9 cellular contexts compared by ENCODE assay signal in the genomic region with DNA sequence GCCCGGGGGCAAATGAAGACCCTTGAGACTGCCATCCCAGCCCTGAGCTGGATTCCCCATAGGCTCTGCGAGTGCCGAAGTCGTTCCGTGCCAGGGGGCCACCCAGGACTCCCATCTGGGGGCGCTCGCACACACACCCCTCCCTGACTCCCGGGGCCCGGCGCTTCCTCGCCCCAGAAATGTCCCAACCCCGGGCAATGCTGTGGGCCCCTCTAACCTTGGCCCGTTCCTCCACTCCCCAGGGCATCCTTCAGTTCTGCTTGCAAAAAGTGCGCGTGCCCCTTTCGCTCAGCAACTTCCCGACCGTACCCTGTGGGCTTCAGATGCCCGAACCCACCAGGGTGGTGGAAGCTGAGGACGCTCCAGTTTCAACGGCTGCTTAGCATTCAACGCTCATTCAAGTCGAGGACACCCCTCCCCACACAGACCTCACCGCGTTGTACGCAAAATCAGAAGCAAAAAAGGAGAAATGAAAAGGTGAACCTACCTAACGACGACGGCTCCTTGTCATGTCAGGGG. TPM values are rescaled to one million over a fixed set of nuclear protein-coding genes. Genes with fewer than 3 reads are reported as not detected.
DNase-seq lines count a peak whose midpoint lies in the region; ATAC-seq and TF ChIP-seq lines count a peak whose summit lies in the region.
"Had no signal": no experiment of that assay in that cellular context is flagged by ENCODE, and none has a peak within 500 bp of the region (broad histone marks: within the 10 kb centered on the region; RNA-seq: fewer than 3 reads in every experiment).

No MANE protein-coding gene starts in this region.

- H3K4me3 Mint-ChIP-seq in activated T-cell treated with anti-CD3 and anti-CD28 coated beads, Interleukin-2, amount 50 U/mL, for 72 hours, result peak overlapping the region; percentile 83 to 98

- no peaks in the 10 kb centered on the region for H3K27me3 Mint-ChIP-seq in activated T-cell treated with anti-CD3 and anti-CD28 coated beads, Interleukin-2, amount 50 U/mL, for 72 hours (ENCODE audit: low read depth)

- H3K9me3 ChIP-seq in heart left ventricle, result no peaks in the 10 kb centered on the region
- H3K9me3 ChIP-seq in prostate gland, result no peaks in the 10 kb centered on the region

- no peaks in the 10 kb centered on the region for H3K36me3 ChIP-seq in heart left ventricle
- H3K36me3 ChIP-seq in prostate gland, result no peaks in the 10 kb centered on the region

- H3K4me3 ChIP-seq in heart left ventricle, result peak overlapping the region; percentile 41 to 93 (median 68)
- peak overlapping the region; percentile 46 to 54 for H3K4me3 ChIP-seq in prostate gland

- peak overlapping the region in 11 of 12 donors; percentile 37 to 85 (median 68) for H3K27ac ChIP-seq in heart left ventricle
- H3K27ac ChIP-seq in prostate gland, result peak overlapping the region; percentile 52 to 64
- H3K27ac ChIP-seq: 22Rv1 had no signal

- intact Hi-C loops in heart left ventricle (cut with DNase I) (loop anchor here in 5 of 10 donors (5.0 kb wide), 2 partner anchors 53 to 82 kb away; no protein-coding TSS in a partner anchor), prostate gland (cut with DNase I) (no loop called here)

- WGBS in heart left ventricle, 4 donors, result 1 to 3% (median 3%) methylated on average over 22 to 29 of the region's 29 CpGs
- WGBS in prostate gland, result 5% methylated on average over 29 of the region's 29 CpGs

- peaks cover 94% of the 10 kb centered on the region for H3K4me1 Mint-ChIP-seq in activated T-cell treated with anti-CD3 and anti-CD28 coated beads, Interleukin-2, amount 50 U/mL, for 72 hours (ENCODE audit: low read depth)

- ATAC-seq in HG03520 (IDR thresholded peaks at IDR 0.05; ENCODE audit: unreplicated experiment) (peak; percentile 42), heart left ventricle (peak; percentile 41 to 78 (median 58)), HG03135 (IDR thresholded peaks at IDR 0.05; ENCODE audit: unreplicated experiment) (no peak)
- peak; percentile 22 to 31 for ATAC-seq in activated T-cell treated with anti-CD3 and anti-CD28 coated beads, Interleukin-2, amount 50 U/mL, for 72 hours (replicated peaks in 1 of 2)

- no peaks in the 10 kb centered on the region for H3K9me3 Mint-ChIP-seq in activated T-cell treated with anti-CD3 and anti-CD28 coated beads, Interleukin-2, amount 50 U/mL, for 72 hours

- no peaks in the 10 kb centered on the region for H3K27me3 ChIP-seq in heart left ventricle
- H3K27me3 ChIP-seq in prostate gland (replicated peaks; ENCODE audit: insufficient read depth), result no peaks in the 10 kb centered on the region

- TF ChIP-seq POLR2A in heart left ventricle (IDR thresholded peaks at IDR 0.05), result no peak
- TF ChIP-seq POLR2A in prostate gland (IDR thresholded peaks at IDR 0.05), result no peak

- H3K27ac Mint-ChIP-seq in activated T-cell treated with anti-CD3 and anti-CD28 coated beads, Interleukin-2, amount 50 U/mL, for 72 hours, result peak overlapping the region; percentile 88

- H3K36me3 Mint-ChIP-seq in activated T-cell treated with anti-CD3 and anti-CD28 coated beads, Interleukin-2, amount 50 U/mL, for 72 hours (ENCODE audit: insufficient read depth in 2 of 2), result peaks cover 3 to 4% of the 10 kb centered on the region in 2 donors

- TF ChIP-seq CTCF in heart left ventricle (IDR thresholded peaks at IDR 0.05) (peak in 5 of 12 donors; percentile 9 to 49 (median 27)), prostate gland (IDR thresholded peaks at IDR 0.05) (no peak)

- peak; percentile 67 for DNase-seq in DMS 273 (lab: John Stamatoyannopoulos, UW; ENCODE audit: unreplicated experiment)
- no peak for DNase-seq in DMS 273 treated with DMSO at 0.1 percent for 48 hours (lab: John Stamatoyannopoulos, UW)
- DNase-seq in activated T-cell treated with anti-CD3 and anti-CD28 coated beads, Interleukin-2, amount 50 U/mL, for 72 hours, result peak; percentile 50 to 52
- DNase-seq in heart left ventricle, result peak in 4 of 5 donors; percentile 33 to 58 (median 40)
- DNase-seq in prostate gland (ENCODE audit: low spot score), result peak; percentile 16
- no peak for DNase-seq in cerebellar nuclear complex (lab: John Stamatoyannopoulos, UW)

- H3K4me1 ChIP-seq in heart left ventricle (peaks cover 0 to 74% (median 23%) of the 10 kb centered on the region in 12 donors), prostate gland (replicated peaks) (no peaks in the 10 kb centered on the region)

RNA-seq across cellular contexts. Expression of gene RIPOR2, which starts 25.4 kb away (rescaled TPM):
- total RNA-seq in activated T-cell treated with anti-CD3 and anti-CD28 coated beads, Interleukin-2, amount 50 U/mL, for 72 hours, result 10 to 100 TPM; 67.0 to 69.7 TPM
- 10 to 100 TPM in 1 of 9 donors, 1 to 10 TPM in 8; 2.7 to 14.2 (median 4.6) TPM for total RNA-seq in heart left ventricle
- 1 to 10 TPM in 1 of 2 donors, under 1 TPM in 1; 0.76 to 1.9 TPM for polyA plus RNA-seq in heart left ventricle
- 10 to 100 TPM; 16.1 to 23.7 TPM for total RNA-seq in prostate gland

Comparison
In these comparisons a context has a peak if more than half of its experiments do, and no peak if none do; other contexts are left out.
1. DNase-seq: peak in DMS 273 (single experiment), activated T-cell treated with anti-CD3 and anti-CD28 coated beads, Interleukin-2, amount 50 U/mL, for 72 hours (2 of 2), heart left ventricle (4 of 5) and prostate gland (single experiment); none in DMS 273 treated with DMSO at 0.1 percent for 48 hours (single experiment) and cerebellar nuclear complex (0 of 2).